Comparison of ENCODE assay signal across 1 cellular context in the genomic region with DNA sequence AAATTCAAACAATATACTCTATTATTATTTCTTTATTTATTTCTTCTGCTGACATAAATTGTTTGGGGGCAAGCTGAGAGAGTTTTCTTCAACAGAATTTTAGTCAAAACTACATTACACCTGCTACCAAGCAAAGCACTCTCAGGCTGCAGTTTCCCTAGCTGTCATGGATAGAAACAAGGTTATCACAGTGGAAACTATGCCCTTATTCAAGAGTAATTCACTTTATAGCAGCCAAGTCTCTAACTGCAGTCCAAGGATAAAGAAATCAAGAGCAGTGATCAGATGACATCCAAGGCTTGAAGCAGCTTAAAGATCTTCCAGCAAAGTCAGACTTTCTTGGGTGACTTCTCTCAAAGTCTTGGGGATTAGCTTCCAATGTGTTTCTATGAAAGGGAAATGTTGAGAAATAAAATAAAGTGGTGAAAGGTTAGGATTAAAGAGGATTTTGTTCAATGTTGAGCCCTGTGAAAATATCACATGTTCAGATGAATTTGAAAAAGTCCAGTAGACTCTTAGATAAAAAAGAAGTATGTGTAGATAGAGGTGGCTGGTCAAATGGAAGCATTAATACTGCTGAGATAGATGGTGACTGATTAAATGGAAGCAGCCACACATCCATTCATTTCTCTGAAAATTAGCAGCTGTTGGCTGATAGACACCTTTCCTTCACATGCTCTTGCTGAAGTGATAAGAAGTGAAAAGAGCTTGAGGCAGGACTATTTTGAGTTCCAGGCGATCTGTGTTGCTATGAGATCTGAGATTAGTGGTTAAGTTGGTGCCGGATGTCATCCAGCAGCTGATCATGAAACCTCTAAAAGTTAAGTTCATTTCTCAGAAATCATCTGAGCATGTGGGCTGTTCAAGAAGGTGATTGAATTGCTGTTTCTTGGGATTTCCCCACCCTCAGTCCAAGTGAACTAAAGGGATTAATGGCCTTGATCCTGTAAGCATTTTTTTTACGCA.
TF ChIP-seq lines count a peak whose summit lies in the region.

No MANE protein-coding gene starts in this region.

TF ChIP-seq in GM23338, 12 proteins besides CTCF, POLR2A, EP300 and RAD21 (continued from another document):
- TF ChIP-seq, protein P1, sequence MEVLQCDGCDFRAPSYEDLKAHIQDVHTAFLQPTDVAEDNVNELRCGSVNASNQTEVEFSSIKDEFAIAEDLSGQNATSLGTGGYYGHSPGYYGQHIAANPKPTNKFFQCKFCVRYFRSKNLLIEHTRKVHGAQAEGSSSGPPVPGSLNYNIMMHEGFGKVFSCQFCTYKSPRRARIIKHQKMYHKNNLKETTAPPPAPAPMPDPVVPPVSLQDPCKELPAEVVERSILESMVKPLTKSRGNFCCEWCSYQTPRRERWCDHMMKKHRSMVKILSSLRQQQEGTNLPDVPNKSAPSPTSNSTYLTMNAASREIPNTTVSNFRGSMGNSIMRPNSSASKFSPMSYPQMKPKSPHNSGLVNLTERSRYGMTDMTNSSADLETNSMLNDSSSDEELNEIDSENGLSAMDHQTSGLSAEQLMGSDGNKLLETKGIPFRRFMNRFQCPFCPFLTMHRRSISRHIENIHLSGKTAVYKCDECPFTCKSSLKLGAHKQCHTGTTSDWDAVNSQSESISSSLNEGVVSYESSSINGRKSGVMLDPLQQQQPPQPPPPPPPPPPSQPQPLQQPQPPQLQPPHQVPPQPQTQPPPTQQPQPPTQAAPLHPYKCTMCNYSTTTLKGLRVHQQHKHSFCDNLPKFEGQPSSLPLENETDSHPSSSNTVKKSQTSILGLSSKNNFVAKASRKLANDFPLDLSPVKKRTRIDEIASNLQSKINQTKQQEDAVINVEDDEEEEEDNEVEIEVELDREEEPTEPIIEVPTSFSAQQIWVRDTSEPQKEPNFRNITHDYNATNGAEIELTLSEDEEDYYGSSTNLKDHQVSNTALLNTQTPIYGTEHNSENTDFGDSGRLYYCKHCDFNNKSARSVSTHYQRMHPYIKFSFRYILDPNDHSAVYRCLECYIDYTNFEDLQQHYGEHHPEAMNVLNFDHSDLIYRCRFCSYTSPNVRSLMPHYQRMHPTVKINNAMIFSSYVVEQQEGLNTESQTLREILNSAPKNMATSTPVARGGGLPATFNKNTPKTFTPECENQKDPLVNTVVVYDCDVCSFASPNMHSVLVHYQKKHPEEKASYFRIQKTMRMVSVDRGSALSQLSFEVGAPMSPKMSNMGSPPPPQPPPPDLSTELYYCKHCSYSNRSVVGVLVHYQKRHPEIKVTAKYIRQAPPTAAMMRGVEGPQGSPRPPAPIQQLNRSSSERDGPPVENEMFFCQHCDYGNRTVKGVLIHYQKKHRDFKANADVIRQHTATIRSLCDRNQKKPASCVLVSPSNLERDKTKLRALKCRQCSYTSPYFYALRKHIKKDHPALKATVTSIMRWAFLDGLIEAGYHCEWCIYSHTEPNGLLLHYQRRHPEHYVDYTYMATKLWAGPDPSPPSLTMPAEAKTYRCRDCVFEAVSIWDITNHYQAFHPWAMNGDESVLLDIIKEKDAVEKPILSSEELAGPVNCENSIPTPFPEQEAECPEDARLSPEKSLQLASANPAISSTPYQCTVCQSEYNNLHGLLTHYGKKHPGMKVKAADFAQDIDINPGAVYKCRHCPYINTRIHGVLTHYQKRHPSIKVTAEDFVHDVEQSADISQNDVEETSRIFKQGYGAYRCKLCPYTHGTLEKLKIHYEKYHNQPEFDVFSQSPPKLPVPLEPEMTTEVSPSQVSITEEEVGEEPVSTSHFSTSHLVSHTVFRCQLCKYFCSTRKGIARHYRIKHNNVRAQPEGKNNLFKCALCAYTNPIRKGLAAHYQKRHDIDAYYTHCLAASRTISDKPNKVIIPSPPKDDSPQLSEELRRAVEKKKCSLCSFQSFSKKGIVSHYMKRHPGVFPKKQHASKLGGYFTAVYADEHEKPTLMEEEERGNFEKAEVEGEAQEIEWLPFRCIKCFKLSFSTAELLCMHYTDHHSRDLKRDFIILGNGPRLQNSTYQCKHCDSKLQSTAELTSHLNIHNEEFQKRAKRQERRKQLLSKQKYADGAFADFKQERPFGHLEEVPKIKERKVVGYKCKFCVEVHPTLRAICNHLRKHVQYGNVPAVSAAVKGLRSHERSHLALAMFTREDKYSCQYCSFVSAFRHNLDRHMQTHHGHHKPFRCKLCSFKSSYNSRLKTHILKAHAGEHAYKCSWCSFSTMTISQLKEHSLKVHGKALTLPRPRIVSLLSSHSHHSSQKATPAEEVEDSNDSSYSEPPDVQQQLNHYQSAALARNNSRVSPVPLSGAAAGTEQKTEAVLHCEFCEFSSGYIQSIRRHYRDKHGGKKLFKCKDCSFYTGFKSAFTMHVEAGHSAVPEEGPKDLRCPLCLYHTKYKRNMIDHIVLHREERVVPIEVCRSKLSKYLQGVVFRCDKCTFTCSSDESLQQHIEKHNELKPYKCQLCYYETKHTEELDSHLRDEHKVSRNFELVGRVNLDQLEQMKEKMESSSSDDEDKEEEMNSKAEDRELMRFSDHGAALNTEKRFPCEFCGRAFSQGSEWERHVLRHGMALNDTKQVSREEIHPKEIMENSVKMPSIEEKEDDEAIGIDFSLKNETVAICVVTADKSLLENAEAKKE (CRISPR knock-in tag; IDR thresholded peaks at IDR 0.05) = no peak
- TF ChIP-seq EZH2 (IDR thresholded peaks at IDR 0.05; ENCODE audit: low read depth, unreplicated experiment) = no peak
- no peak for TF ChIP-seq ZNF331 (CRISPR knock-in tag; IDR thresholded peaks at IDR 0.05; ENCODE audit: low read depth)
- no peak for TF ChIP-seq NANOG (IDR thresholded peaks at IDR 0.05; ENCODE audit: borderline replicate concordance)
TF ChIP-seq in GM23338: peak in this region for 0.
